In genomic region chr14:49579841-49580240, GRCh38 we compare ENCODE assay signal across 16 cellular contexts. TPM values are rescaled to one million over a fixed set of nuclear protein-coding genes. Genes with fewer than 3 reads are reported as not detected.
A peak's percentile ranks its signal among the peaks of the same experiment; 100 is the strongest.
DNase-seq lines count a peak whose midpoint lies in the region; ATAC-seq and TF ChIP-seq lines count a peak whose summit lies in the region.
"Had no signal": no experiment of that assay in that cellular context is flagged by ENCODE, and none has a peak within 500 bp of the region (broad histone marks: within the 10 kb centered on the region; RNA-seq: fewer than 3 reads in every experiment).

No MANE protein-coding gene starts in this region.

- no peaks in the 10 kb centered on the region for H3K27me3 Mint-ChIP-seq in activated T-cell treated with anti-CD3 and anti-CD28 coated beads, Interleukin-2, amount 50 U/mL, for 72 hours (ENCODE audit: low read depth)
- H3K27me3 Mint-ChIP-seq in HFFc6 (ENCODE audit: insufficient read depth) (peaks cover 5% of the 10 kb centered on the region; the same call in 1 of the 2 replicates), osteocyte (ENCODE audit: unreplicated experiment) (no peaks in the 10 kb centered on the region)
- no peaks in the 10 kb centered on the region for H3K27me3 Mint-ChIP-seq in activated naive CD8-positive, alpha-beta T cell treated with anti-CD3 and anti-CD28 coated beads for 36 hours
- H3K27me3 Mint-ChIP-seq: activated CD4-positive, alpha-beta T cell treated with anti-CD3 and anti-CD28 coated beads, Interleukin-2, amount 10 ng/mL, durations not matched to agents 7 days and 5 days had no signal

- H3K27ac Mint-ChIP-seq in activated T-cell treated with anti-CD3 and anti-CD28 coated beads, Interleukin-2, amount 50 U/mL, for 72 hours: peak overlapping the region; percentile 2
- H3K27ac Mint-ChIP-seq in HFFc6 (peak overlapping the region; percentile 4; the same call in 1 of the 2 replicates), osteocyte (ENCODE audit: unreplicated experiment) (peak overlapping the region; percentile 25)
- peak overlapping the region; percentile 7 for H3K27ac Mint-ChIP-seq in activated naive CD8-positive, alpha-beta T cell treated with anti-CD3 and anti-CD28 coated beads for 36 hours

- peaks cover 12 to 49% of the 10 kb centered on the region in 2 donors for H3K36me3 Mint-ChIP-seq in activated T-cell treated with anti-CD3 and anti-CD28 coated beads, Interleukin-2, amount 50 U/mL, for 72 hours (ENCODE audit: insufficient read depth in 2 of 2)
- H3K36me3 Mint-ChIP-seq in HFFc6 (ENCODE audit: low read depth): peaks cover 52% of the 10 kb centered on the region
- H3K36me3 Mint-ChIP-seq in activated naive CD8-positive, alpha-beta T cell treated with anti-CD3 and anti-CD28 coated beads for 36 hours: peaks cover 71% of the 10 kb centered on the region
- peaks cover 40% of the 10 kb centered on the region for H3K36me3 Mint-ChIP-seq in osteocyte (ENCODE audit: unreplicated experiment)

- no peak overlapping the region for H3K4me3 Mint-ChIP-seq in activated T-cell treated with anti-CD3 and anti-CD28 coated beads, Interleukin-2, amount 50 U/mL, for 72 hours
- H3K4me3 Mint-ChIP-seq in HFFc6: no peak overlapping the region
- no peak overlapping the region for H3K4me3 Mint-ChIP-seq in activated naive CD8-positive, alpha-beta T cell treated with anti-CD3 and anti-CD28 coated beads for 36 hours
- H3K4me3 Mint-ChIP-seq in osteocyte (ENCODE audit: unreplicated experiment): no peak overlapping the region
- H3K4me3 Mint-ChIP-seq: activated CD4-positive, alpha-beta T cell treated with anti-CD3 and anti-CD28 coated beads, Interleukin-2, amount 10 ng/mL, durations not matched to agents 7 days and 5 days had no signal

- intact Hi-C loops in posterior cingulate gyrus (cut with DNase I): no loop called here

- H3K4me1 Mint-ChIP-seq in activated T-cell treated with anti-CD3 and anti-CD28 coated beads, Interleukin-2, amount 50 U/mL, for 72 hours (ENCODE audit: low read depth): peaks cover 81% of the 10 kb centered on the region
- H3K4me1 Mint-ChIP-seq in HFFc6 (ENCODE audit: low read depth) (peaks cover 52% of the 10 kb centered on the region), osteocyte (ENCODE audit: unreplicated experiment) (peaks cover 24% of the 10 kb centered on the region)
- peaks cover 66% of the 10 kb centered on the region for H3K4me1 Mint-ChIP-seq in activated naive CD8-positive, alpha-beta T cell treated with anti-CD3 and anti-CD28 coated beads for 36 hours

- no peaks in the 10 kb centered on the region for H3K9me3 Mint-ChIP-seq in activated T-cell treated with anti-CD3 and anti-CD28 coated beads, Interleukin-2, amount 50 U/mL, for 72 hours
- H3K9me3 Mint-ChIP-seq in HFFc6 (peaks cover under 1% of the 10 kb centered on the region; the same call in 1 of the 2 replicates), osteocyte (ENCODE audit: unreplicated experiment) (no peaks in the 10 kb centered on the region)
- no peaks in the 10 kb centered on the region for H3K9me3 Mint-ChIP-seq in activated naive CD8-positive, alpha-beta T cell treated with anti-CD3 and anti-CD28 coated beads for 36 hours
- H3K9me3 Mint-ChIP-seq: activated CD4-positive, alpha-beta T cell treated with anti-CD3 and anti-CD28 coated beads, Interleukin-2, amount 10 ng/mL, durations not matched to agents 7 days and 5 days had no signal

- DNase-seq in activated T-cell treated with anti-CD3 and anti-CD28 coated beads, Interleukin-2, amount 50 U/mL, for 72 hours: no peak
- DNase-seq in activated T-cell treated with anti-CD3 and anti-CD28 coated beads, Interleukin-2, amount 50 U/mL, for 48 hours: no peak
- DNase-seq in HFFc6 (no peak), osteocyte (ENCODE audit: extremely low spot score, unreplicated experiment) (no peak), posterior cingulate gyrus (no peak), NOMO-1 (lab: John Stamatoyannopoulos, UW; ENCODE audit: unreplicated experiment in 2 of 2) (no peak), NCI-H187 (lab: John Stamatoyannopoulos, UW) (no peak)
- no peak for DNase-seq in activated naive CD8-positive, alpha-beta T cell treated with anti-CD3 and anti-CD28 coated beads for 36 hours
- DNase-seq: activated CD4-positive, alpha-beta T cell treated with anti-CD3 and anti-CD28 coated beads, Interleukin-2, amount 10 ng/mL, durations not matched to agents 7 days and 5 days; cerebellar nuclear complex; DND-41; effector memory CD4-positive, alpha-beta T cell; left colon; NCI-H146; NCI-H2227 treated with DMSO at 0.1 percent for 48 hours; stimulated activated CD8-positive, alpha-beta memory T cell treated with anti-CD3 and anti-CD28 coated beads, Interleukin-4, amount 100 ng/mL, for 48 hours had no signal

- peak in 1 of 2 donors; percentile 23 for ATAC-seq in activated T-cell treated with anti-CD3 and anti-CD28 coated beads, Interleukin-2, amount 50 U/mL, for 72 hours (replicated peaks in 1 of 2)
- ATAC-seq: left colon had no signal

- TF ChIP-seq CTCF in HFFc6 (IDR thresholded peaks at IDR 0.05): no peak
- no peak for TF ChIP-seq CTCF in osteocyte (IDR thresholded peaks at IDR 0.05)

RNA-seq across cellular contexts. Expression of gene RPS29, which starts 6.3 kb away (rescaled TPM):
- 1,000 to 10,000 TPM; 2,081 to 2,628 TPM for total RNA-seq in activated T-cell treated with anti-CD3 and anti-CD28 coated beads, Interleukin-2, amount 50 U/mL, for 72 hours
- 1,000 to 10,000 TPM in 4 of 6 experiments, 100 to 1,000 TPM in 2; 743 to 1,241 (median 1,080) TPM for total RNA-seq in HFFc6 (2021; fragmentation: NEBNext Ultra II Directional; extraction: Animal tissue kit (Norgen Biotek cat#: 25700))
- 1,000 to 10,000 TPM; 1,759 to 2,048 TPM for total RNA-seq in activated naive CD8-positive, alpha-beta T cell treated with anti-CD3 and anti-CD28 coated beads for 36 hours
- 935 and 1,004 TPM in 2 replicates for total RNA-seq in osteocyte

RNA-seq across cellular contexts. Expression of gene LRR1, which starts 18.9 kb away (rescaled TPM):
- total RNA-seq in activated T-cell treated with anti-CD3 and anti-CD28 coated beads, Interleukin-2, amount 50 U/mL, for 72 hours: 10 to 100 TPM; 44.1 to 53.1 TPM
- total RNA-seq in HFFc6 (2021; fragmentation: NEBNext Ultra II Directional; extraction: Animal tissue kit (Norgen Biotek cat#: 25700)): 10 to 100 TPM; 15.2 to 26.5 (median 25.5) TPM
- 10 to 100 TPM; 58.9 to 59.9 TPM for total RNA-seq in activated naive CD8-positive, alpha-beta T cell treated with anti-CD3 and anti-CD28 coated beads for 36 hours
- total RNA-seq in osteocyte: 7.4 and 8.1 TPM in 2 replicates

RNA-seq across cellular contexts. Expression of gene RPL36AL, which starts 40.6 kb away (rescaled TPM):
- total RNA-seq in activated T-cell treated with anti-CD3 and anti-CD28 coated beads, Interleukin-2, amount 50 U/mL, for 72 hours: 100 to 1,000 TPM; 217 to 225 TPM
- 100 to 1,000 TPM; 170 to 254 (median 211) TPM for total RNA-seq in HFFc6 (2021; fragmentation: NEBNext Ultra II Directional; extraction: Animal tissue kit (Norgen Biotek cat#: 25700))
- 100 to 1,000 TPM; 236 to 250 TPM for total RNA-seq in activated naive CD8-positive, alpha-beta T cell treated with anti-CD3 and anti-CD28 coated beads for 36 hours
- total RNA-seq in osteocyte: 171 and 187 TPM in 2 replicates

RNA-seq across cellular contexts. Expression of gene MGAT2, which starts 40.8 kb away (rescaled TPM):
- total RNA-seq in activated T-cell treated with anti-CD3 and anti-CD28 coated beads, Interleukin-2, amount 50 U/mL, for 72 hours: 10 to 100 TPM; 41.6 to 52.7 TPM
- 10 to 100 TPM; 61.8 to 73.8 (median 64.4) TPM for total RNA-seq in HFFc6 (2021; fragmentation: NEBNext Ultra II Directional; extraction: Animal tissue kit (Norgen Biotek cat#: 25700))
- 10 to 100 TPM; 40.0 to 42.0 TPM for total RNA-seq in activated naive CD8-positive, alpha-beta T cell treated with anti-CD3 and anti-CD28 coated beads for 36 hours
- 46.6 and 50.6 TPM in 2 replicates for total RNA-seq in osteocyte

RNA-seq across cellular contexts. Expression of gene DNAAF2, which starts 55.2 kb away (rescaled TPM):
- total RNA-seq in activated T-cell treated with anti-CD3 and anti-CD28 coated beads, Interleukin-2, amount 50 U/mL, for 72 hours: 1 to 10 TPM; 6.0 to 6.6 TPM
- total RNA-seq in HFFc6 (2021; fragmentation: NEBNext Ultra II Directional; extraction: Animal tissue kit (Norgen Biotek cat#: 25700)): 1 to 10 TPM; 5.8 to 8.7 (median 6.2) TPM
- 10 to 100 TPM; 15.5 to 15.6 TPM for total RNA-seq in activated naive CD8-positive, alpha-beta T cell treated with anti-CD3 and anti-CD28 coated beads for 36 hours
- 7.3 and 8.4 TPM in 2 replicates for total RNA-seq in osteocyte
